Comparison of ENCODE assay signal across 13 cellular contexts in the genomic region with DNA sequence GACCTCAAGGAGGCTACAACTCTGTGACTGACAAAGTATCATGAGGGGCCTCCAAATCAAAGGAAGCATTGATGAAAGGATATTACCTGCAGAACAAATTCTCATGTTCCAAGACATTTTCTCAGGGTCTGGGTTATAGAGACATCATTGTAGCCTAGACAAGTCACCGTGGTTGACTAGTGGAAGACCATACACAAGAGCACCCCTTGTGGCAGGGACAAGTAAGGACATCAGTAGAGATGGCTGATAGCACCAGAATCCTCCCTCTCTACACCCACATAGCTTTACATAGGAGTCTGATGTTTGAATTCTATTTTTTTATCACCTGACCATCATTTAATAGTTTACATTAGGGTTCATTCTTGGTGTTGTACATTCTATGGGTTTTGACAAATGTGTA. TPM values are rescaled to one million over a fixed set of nuclear protein-coding genes. Genes with fewer than 3 reads are reported as not detected.
DNase-seq lines count a peak whose midpoint lies in the region; ATAC-seq lines count a peak whose summit lies in the region.
"Had no signal": no experiment of that assay in that cellular context is flagged by ENCODE, and none has a peak within 500 bp of the region (broad histone marks: within the 10 kb centered on the region; RNA-seq: fewer than 3 reads in every experiment).

No MANE protein-coding gene starts in this region.

- H2BK15ac ChIP-seq in mesendoderm (replicated peaks; ENCODE audit: low read depth) = no peak overlapping the region

- no peak overlapping the region for H3K56ac ChIP-seq in mesendoderm (ENCODE audit: low read length)

- no CpG with 5 or more reads among the region's 1 CpG for WGBS in mesendoderm (ENCODE audit: extremely low coverage, insufficient coverage, low lambda C conversion rate)

- no peaks in the 10 kb centered on the region for H3K79me1 ChIP-seq in mesendoderm (ENCODE audit: low read length)

- no peaks in the 10 kb centered on the region for H3K27me3 ChIP-seq in mesendoderm (ENCODE audit: insufficient read depth, low read length, poor library complexity)

- H2BK120ac ChIP-seq in mesendoderm (ENCODE audit: low read depth, low read length) = no peak overlapping the region

- no peak overlapping the region for H2BK5ac ChIP-seq in mesendoderm (ENCODE audit: low read length)

- no peak overlapping the region for H4K8ac ChIP-seq in mesendoderm (ENCODE audit: low read depth, low read length)

- H3K4ac ChIP-seq in mesendoderm (ENCODE audit: low read depth, low read length) = no peak overlapping the region

- no peak overlapping the region for H3K9ac ChIP-seq in mesendoderm (ENCODE audit: low read length)

- H3K4me3 ChIP-seq in mesendoderm (ENCODE audit: low read length) = no peak overlapping the region

- H2AK5ac ChIP-seq in mesendoderm (ENCODE audit: low read length) = no peak overlapping the region

- no peak overlapping the region for H3K27ac ChIP-seq in mesendoderm (ENCODE audit: low read depth, low read length)

- no peak overlapping the region for H3K18ac ChIP-seq in mesendoderm (ENCODE audit: low read length)

- no peaks in the 10 kb centered on the region for H3K79me2 ChIP-seq in mesendoderm (ENCODE audit: control insufficient read depth, insufficient read depth, low read length)

- H3K4me2 ChIP-seq in mesendoderm (ENCODE audit: low read length) = no peak overlapping the region

- ATAC-seq in HG02759 (IDR thresholded peaks at IDR 0.05; ENCODE audit: unreplicated experiment) (peak; percentile 71), HG03135 (IDR thresholded peaks at IDR 0.05; ENCODE audit: unreplicated experiment) (no peak)

- H3K36me3 ChIP-seq in mesendoderm (ENCODE audit: control insufficient read depth, insufficient read depth, low read length) = no peaks in the 10 kb centered on the region

- no peak overlapping the region for H4K5ac ChIP-seq in mesendoderm (ENCODE audit: low read length)

- H3K4me1 ChIP-seq in mesendoderm (ENCODE audit: control insufficient read depth, low read depth, low read length) = no peaks in the 10 kb centered on the region

- DNase-seq in DMS 273 (lab: John Stamatoyannopoulos, UW; ENCODE audit: unreplicated experiment) = peak; percentile 43
- DNase-seq in DMS 273 treated with DMSO at 0.1 percent for 48 hours (lab: John Stamatoyannopoulos, UW) = no peak
- DNase-seq in RKO (ENCODE audit: low spot score) = peak; percentile 58
- DNase-seq in mesendoderm = peak; percentile 44
- DNase-seq in pons (ENCODE audit: low spot score) = no peak
- no peak for DNase-seq in NCI-H446 (lab: John Stamatoyannopoulos, UW)
- DNase-seq: 8988T, kidney, NCI-H1105 treated with DMSO at 0.1 percent for 48 hours, occipital lobe had no signal

- H3K23ac ChIP-seq in mesendoderm (ENCODE audit: low read length) = no peak overlapping the region

RNA-seq across cellular contexts. Expression of a gene that starts 32.5 kb away (rescaled TPM):
- polyA plus RNA-seq in mesendoderm (2013, experiment 1 of 2) = 2.6 TPM
- polyA plus RNA-seq in mesendoderm (2013, experiment 2 of 2) = 3.7 TPM
- polyA plus RNA-seq: adipose tissue had no signal

Comparison
In these comparisons a context has a peak if more than half of its experiments do, and no peak if none do; other contexts are left out.
1. DNase-seq: peak in DMS 273 (single experiment), RKO (single experiment) and mesendoderm (single experiment); none in DMS 273 treated with DMSO at 0.1 percent for 48 hours (single experiment), pons (single experiment) and NCI-H446 (0 of 2).